Comparison of ENCODE assay signal across 13 cellular contexts in the genomic region with DNA sequence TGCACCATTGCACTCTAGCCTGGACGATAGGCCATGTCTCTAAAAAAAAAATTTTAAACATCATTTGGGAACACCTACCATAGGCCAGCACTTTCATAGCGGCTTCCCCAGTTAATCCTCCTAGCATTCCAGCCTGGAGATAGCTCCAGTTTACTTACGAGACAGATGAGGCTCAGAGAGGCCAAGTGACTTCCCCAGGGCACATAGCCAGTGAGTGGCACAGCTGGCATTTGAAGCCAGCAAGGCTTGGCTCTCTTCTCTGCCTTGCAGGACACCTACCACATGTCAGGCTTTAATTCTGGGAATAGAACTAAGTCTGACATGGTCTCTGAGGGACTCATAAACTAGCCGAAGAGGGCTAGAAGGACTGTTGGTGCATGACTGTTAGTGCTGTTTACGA.
"Had no signal": no experiment of that assay in that cellular context is flagged by ENCODE, and none has a peak within 500 bp of the region (broad histone marks: within the 10 kb centered on the region; RNA-seq: fewer than 3 reads in every experiment).

No MANE protein-coding gene starts in this region.

- H3K27ac Mint-ChIP-seq: activated CD4-positive, alpha-beta T cell treated with anti-CD3 and anti-CD28 coated beads, Interleukin-2, amount 10 ng/mL, durations not matched to agents 24 days and 14 days; activated naive CD4-positive, alpha-beta T cell treated with anti-CD3 and anti-CD28 coated beads, Interleukin-2, amount 50 U/mL, for 24 hours; dendritic cell treated with granulocyte-macrophage colony-stimulating factor and Interleukin-4, amounts not matched to agents 40 ng/mL and 50 ng/mL, for 4 days; mesothelial cell of epicardium; T-helper 1 cell treated with Interleukin-12 subunit alpha and Interleukin-12 subunit beta and Interleukin-4 antibody, amounts not matched to agents 30 μg/mL and 1 μg/mL, for 36 hours had no signal

- H3K9me3 Mint-ChIP-seq: activated B cell treated with CpG ODN at 0.5 μM for 24 hours; activated CD4-positive, alpha-beta T cell treated with anti-CD3 and anti-CD28 coated beads, Interleukin-2, amount 10 ng/mL, durations not matched to agents 24 days and 14 days; activated naive CD4-positive, alpha-beta T cell treated with anti-CD3 and anti-CD28 coated beads, Interleukin-2, amount 50 U/mL, for 24 hours; dendritic cell treated with granulocyte-macrophage colony-stimulating factor and Interleukin-4, amounts not matched to agents 40 ng/mL and 50 ng/mL, for 4 days; mesothelial cell of epicardium; naive B cell; T-helper 1 cell treated with Interleukin-12 subunit alpha and Interleukin-12 subunit beta and Interleukin-4 antibody, amounts not matched to agents 30 μg/mL and 1 μg/mL, for 36 hours had no signal

- H3K27me3 Mint-ChIP-seq: activated B cell treated with CpG ODN at 0.5 μM for 24 hours; activated CD4-positive, alpha-beta T cell treated with anti-CD3 and anti-CD28 coated beads, Interleukin-2, amount 10 ng/mL, durations not matched to agents 24 days and 14 days; activated naive CD4-positive, alpha-beta T cell treated with anti-CD3 and anti-CD28 coated beads, Interleukin-2, amount 50 U/mL, for 24 hours; dendritic cell treated with granulocyte-macrophage colony-stimulating factor and Interleukin-4, amounts not matched to agents 40 ng/mL and 50 ng/mL, for 4 days; naive B cell had no signal

- H3K4me3 Mint-ChIP-seq: activated B cell treated with CpG ODN at 0.5 μM for 24 hours; activated CD4-positive, alpha-beta T cell treated with anti-CD3 and anti-CD28 coated beads, Interleukin-2, amount 10 ng/mL, durations not matched to agents 24 days and 14 days; activated naive CD4-positive, alpha-beta T cell treated with anti-CD3 and anti-CD28 coated beads, Interleukin-2, amount 50 U/mL, for 24 hours; dendritic cell treated with granulocyte-macrophage colony-stimulating factor and Interleukin-4, amounts not matched to agents 40 ng/mL and 50 ng/mL, for 4 days; mesothelial cell of epicardium; naive B cell; T-helper 1 cell treated with Interleukin-12 subunit alpha and Interleukin-12 subunit beta and Interleukin-4 antibody, amounts not matched to agents 30 μg/mL and 1 μg/mL, for 36 hours had no signal

- H3K27ac ChIP-seq: brain microvascular endothelial cell, upper lobe of right lung had no signal

- H3K4me3 ChIP-seq: upper lobe of right lung had no signal

- H3K9me3 ChIP-seq: upper lobe of right lung had no signal

- H3K27me3 ChIP-seq: brain microvascular endothelial cell, upper lobe of right lung had no signal

- DNase-seq: activated B cell treated with CpG ODN at 0.5 μM for 24 hours; activated CD4-positive, alpha-beta T cell treated with anti-CD3 and anti-CD28 coated beads, Interleukin-2, amount 10 ng/mL, durations not matched to agents 24 days and 14 days; activated CD8-positive, alpha-beta memory T cell treated with anti-CD3 and anti-CD28 coated beads for 24 hours; amniotic stem cell; brain microvascular endothelial cell; hippocampal formation; naive B cell; stimulated activated naive CD4-positive, alpha-beta T cell treated with Interleukin-2 at 50 U/mL for 16 hours had no signal
